Comparison of ENCODE assay signal across 8 cellular contexts in genomic region chr2:64213607-64214275, GRCh38.
DNase-seq lines count a peak whose midpoint lies in the region; ATAC-seq and TF ChIP-seq lines count a peak whose summit lies in the region.

No MANE protein-coding gene starts in this region.

- peak overlapping the region in 1 of 4 donors; percentile 1 for H3K4me3 ChIP-seq in gastrocnemius medialis
- no peak overlapping the region for H3K4me3 ChIP-seq in tibial artery

- in situ Hi-C loops in gastrocnemius medialis (cut with MboI; ENCODE audit: low sequenced_read_pairs in 4 of 4) = no loop called here

- H3K9me3 ChIP-seq in gastrocnemius medialis (no peaks in the 10 kb centered on the region), tibial artery (no peaks in the 10 kb centered on the region)

- no peak for ATAC-seq in natural killer cell treated with Interleukin-12 subunit alpha and Interleukin-12 subunit beta and Interleukin-15 and Interleukin-18, amount 100 ng/mL, for 72 hours
- ATAC-seq in natural killer cell (no peak), HG03097 (IDR thresholded peaks at IDR 0.05; ENCODE audit: low FRiP score, unreplicated experiment) (peak; percentile 38), gastrocnemius medialis (no peak)
- peak in 1 of 2 donors; percentile 12 for ATAC-seq in activated naive CD4-positive, alpha-beta T cell treated with anti-CD3 and anti-CD28 coated beads, Interleukin-2, amount 50 U/mL, for 72 hours

- H3K9me3 Mint-ChIP-seq in natural killer cell treated with Interleukin-12 subunit alpha and Interleukin-12 subunit beta and Interleukin-15 and Interleukin-18, amount 100 ng/mL, for 72 hours = peaks cover 8% of the 10 kb centered on the region
- no peaks in the 10 kb centered on the region for H3K9me3 Mint-ChIP-seq in natural killer cell
- peaks cover 3 to 16% of the 10 kb centered on the region in 2 donors for H3K9me3 Mint-ChIP-seq in activated naive CD4-positive, alpha-beta T cell treated with anti-CD3 and anti-CD28 coated beads, Interleukin-2, amount 50 U/mL, for 72 hours

- peak overlapping the region; percentile 96 to 99 for H3K27ac Mint-ChIP-seq in natural killer cell treated with Interleukin-12 subunit alpha and Interleukin-12 subunit beta and Interleukin-15 and Interleukin-18, amount 100 ng/mL, for 72 hours
- H3K27ac Mint-ChIP-seq in natural killer cell = no peak overlapping the region
- H3K27ac Mint-ChIP-seq in activated naive CD4-positive, alpha-beta T cell treated with anti-CD3 and anti-CD28 coated beads, Interleukin-2, amount 50 U/mL, for 72 hours = peak overlapping the region; percentile 98 to 99

- H3K27ac ChIP-seq in gastrocnemius medialis (peak overlapping the region; percentile 35 to 72 (median 62)), tibial artery (no peak overlapping the region)

- DNase-seq in natural killer cell treated with Interleukin-12 subunit alpha and Interleukin-12 subunit beta and Interleukin-15 and Interleukin-18, amount 100 ng/mL, for 72 hours (ENCODE audit: low spot score) = no peak
- no peak for DNase-seq in natural killer cell
- peak in 1 of 2 donors; percentile 18 for DNase-seq in activated naive CD4-positive, alpha-beta T cell treated with anti-CD3 and anti-CD28 coated beads, Interleukin-2, amount 50 U/mL, for 72 hours (ENCODE audit: low spot score in 2 of 2)
- DNase-seq in gastrocnemius medialis = no peak
- DNase-seq in dedifferentiated amniotic fluid mesenchymal stem cell (ENCODE audit: extremely low spot score) = no peak
- no peak for DNase-seq in NCI-H2081 treated with DMSO at 0.1 percent for 48 hours (lab: John Stamatoyannopoulos, UW)
- no peak for DNase-seq in tibial artery

- H3K4me1 Mint-ChIP-seq in natural killer cell treated with Interleukin-12 subunit alpha and Interleukin-12 subunit beta and Interleukin-15 and Interleukin-18, amount 100 ng/mL, for 72 hours (ENCODE audit: low read depth in 2 of 2) = peaks cover 41 to 48% of the 10 kb centered on the region in 2 donors
- H3K4me1 Mint-ChIP-seq in natural killer cell = peaks cover 10% of the 10 kb centered on the region in 2 donors

- peaks cover 0 to 7% of the 10 kb centered on the region in 2 donors for H3K27me3 Mint-ChIP-seq in natural killer cell treated with Interleukin-12 subunit alpha and Interleukin-12 subunit beta and Interleukin-15 and Interleukin-18, amount 100 ng/mL, for 72 hours
- no peaks in the 10 kb centered on the region for H3K27me3 Mint-ChIP-seq in natural killer cell (ENCODE audit: low read depth in 2 of 2)

- intact Hi-C loops in natural killer cell (cut with micrococcal nuclease) (loop anchor here (10.0 kb wide), 1 partner anchor 111 kb away; no protein-coding TSS in a partner anchor), gastrocnemius medialis (cut with DNase I; ENCODE audit: low total_unique reads) (no loop called here), tibial artery (cut with DNase I; ENCODE audit: low total_unique reads) (no loop called here)

- peak overlapping the region; percentile 82 for H3K4me3 Mint-ChIP-seq in natural killer cell treated with Interleukin-12 subunit alpha and Interleukin-12 subunit beta and Interleukin-15 and Interleukin-18, amount 100 ng/mL, for 72 hours
- no peak overlapping the region for H3K4me3 Mint-ChIP-seq in natural killer cell

- H3K27me3 ChIP-seq in gastrocnemius medialis = no peaks in the 10 kb centered on the region
- no peaks in the 10 kb centered on the region for H3K27me3 ChIP-seq in tibial artery

- TF ChIP-seq CTCF in natural killer cell (IDR thresholded peaks at IDR 0.05) = no peak
- no peak for TF ChIP-seq CTCF in gastrocnemius medialis (IDR thresholded peaks at IDR 0.05 in 4 of 5, conservative IDR thresholded peaks at IDR 0.05 in 1 of 5)
- TF ChIP-seq CTCF in tibial artery (IDR thresholded peaks at IDR 0.05) = no peak

- TF ChIP-seq POLR2A in gastrocnemius medialis (IDR thresholded peaks at IDR 0.05) = no peak

- H3K36me3 Mint-ChIP-seq in natural killer cell treated with Interleukin-12 subunit alpha and Interleukin-12 subunit beta and Interleukin-15 and Interleukin-18, amount 100 ng/mL, for 72 hours = no peaks in the 10 kb centered on the region
- H3K36me3 Mint-ChIP-seq in natural killer cell = no peaks in the 10 kb centered on the region
- peaks cover 7 to 11% of the 10 kb centered on the region in 2 donors for H3K36me3 Mint-ChIP-seq in activated naive CD4-positive, alpha-beta T cell treated with anti-CD3 and anti-CD28 coated beads, Interleukin-2, amount 50 U/mL, for 72 hours

- H3K36me3 ChIP-seq in gastrocnemius medialis (no peaks in the 10 kb centered on the region), tibial artery (no peaks in the 10 kb centered on the region)

- H3K4me1 ChIP-seq in gastrocnemius medialis (peaks cover 0 to 21% of the 10 kb centered on the region in 2 donors), tibial artery (no peaks in the 10 kb centered on the region)

Comparison
In these comparisons a context has a peak if more than half of its experiments do, and no peak if none do; other contexts are left out.
1. H3K27ac Mint-ChIP-seq: peak in natural killer cell treated with Interleukin-12 subunit alpha and Interleukin-12 subunit beta and Interleukin-15 and Interleukin-18, amount 100 ng/mL, for 72 hours (2 of 2) and activated naive CD4-positive, alpha-beta T cell treated with anti-CD3 and anti-CD28 coated beads, Interleukin-2, amount 50 U/mL, for 72 hours (2 of 2); none in natural killer cell (0 of 2).
2. H3K27ac ChIP-seq: peak in gastrocnemius medialis (4 of 4); none in tibial artery (0 of 2).